ENCODE assay signal across 17 cellular contexts in genomic region chr9:133948138-133948537, GRCh38. TPM values are rescaled to one million over a fixed set of nuclear protein-coding genes. Genes with fewer than 3 reads are reported as not detected.
A peak's percentile ranks its signal among the peaks of the same experiment; 100 is the strongest.
DNase-seq lines count a peak whose midpoint lies in the region; ATAC-seq and TF ChIP-seq lines count a peak whose summit lies in the region.
"Had no signal": no experiment of that assay in that cellular context is flagged by ENCODE, and none has a peak within 500 bp of the region (broad histone marks: within the 10 kb centered on the region; RNA-seq: fewer than 3 reads in every experiment).

No MANE protein-coding gene starts in this region.

- no peak for TF ChIP-seq CTCF in mesothelial cell of epicardium (IDR thresholded peaks at IDR 0.05; ENCODE audit: unreplicated experiment)

- H3K9me3 Mint-ChIP-seq in mesothelial cell of epicardium, result no peaks in the 10 kb centered on the region
- H3K9me3 Mint-ChIP-seq in stimulated activated memory B cell treated with anti-CD40 and anti-IgM and Interleukin-4, amounts not matched to agents 10 μg/mL and 1 μg/mL and 100 μg/mL, for 72 hours, result no peaks in the 10 kb centered on the region
- H3K9me3 Mint-ChIP-seq: activated CD4-positive, alpha-beta T cell treated with anti-CD3 and anti-CD28 coated beads, Interleukin-2, amount 10 ng/mL, durations not matched to agents 7 days and 5 days; memory B cell had no signal

- no peaks in the 10 kb centered on the region for H3K36me3 Mint-ChIP-seq in mesothelial cell of epicardium
- H3K36me3 Mint-ChIP-seq in stimulated activated memory B cell treated with anti-CD40 and anti-IgM and Interleukin-4, amounts not matched to agents 10 μg/mL and 1 μg/mL and 100 μg/mL, for 72 hours, result peaks cover 16% of the 10 kb centered on the region

- H3K4me1 Mint-ChIP-seq in mesothelial cell of epicardium, result peaks cover 19% of the 10 kb centered on the region
- H3K4me1 Mint-ChIP-seq in stimulated activated memory B cell treated with anti-CD40 and anti-IgM and Interleukin-4, amounts not matched to agents 10 μg/mL and 1 μg/mL and 100 μg/mL, for 72 hours, result peaks cover 92% of the 10 kb centered on the region
- H3K4me1 Mint-ChIP-seq: activated CD4-positive, alpha-beta T cell treated with anti-CD3 and anti-CD28 coated beads, Interleukin-2, amount 10 ng/mL, durations not matched to agents 7 days and 5 days had no signal

- H3K4me3 Mint-ChIP-seq in mesothelial cell of epicardium, result no peak overlapping the region
- H3K4me3 Mint-ChIP-seq in stimulated activated memory B cell treated with anti-CD40 and anti-IgM and Interleukin-4, amounts not matched to agents 10 μg/mL and 1 μg/mL and 100 μg/mL, for 72 hours, result no peak overlapping the region
- H3K4me3 Mint-ChIP-seq: activated CD4-positive, alpha-beta T cell treated with anti-CD3 and anti-CD28 coated beads, Interleukin-2, amount 10 ng/mL, durations not matched to agents 7 days and 5 days; memory B cell had no signal

- no peaks in the 10 kb centered on the region for H3K27me3 Mint-ChIP-seq in mesothelial cell of epicardium (ENCODE audit: low read depth)
- H3K27me3 Mint-ChIP-seq in stimulated activated memory B cell treated with anti-CD40 and anti-IgM and Interleukin-4, amounts not matched to agents 10 μg/mL and 1 μg/mL and 100 μg/mL, for 72 hours, result no peaks in the 10 kb centered on the region
- H3K27me3 Mint-ChIP-seq: activated CD4-positive, alpha-beta T cell treated with anti-CD3 and anti-CD28 coated beads, Interleukin-2, amount 10 ng/mL, durations not matched to agents 7 days and 5 days; memory B cell had no signal

- no peak for ATAC-seq in stimulated activated memory B cell treated with anti-CD40 and anti-IgM and Interleukin-4, amounts not matched to agents 10 μg/mL and 1 μg/mL and 100 μg/mL, for 72 hours
- ATAC-seq in GM21526 (IDR thresholded peaks at IDR 0.05; ENCODE audit: low FRiP score, unreplicated experiment), result no peak

- DNase-seq in RPMI7951 (ENCODE audit: low read depth) (peak; percentile 93), dermis blood vessel endothelial cell (peak; percentile 97), mesothelial cell of epicardium (ENCODE audit: low spot score in 2 of 2, unreplicated experiment in 2 of 2) (peak in 1 of 2 experiments; percentile 15), NCI-H1694 treated with DMSO at 0.1 percent for 48 hours (lab: John Stamatoyannopoulos, UW) (no peak), NCI-H524 treated with DMSO at 0.1 percent for 48 hours (lab: John Stamatoyannopoulos, UW) (no peak)
- DNase-seq: activated CD4-positive, alpha-beta T cell treated with anti-CD3 and anti-CD28 coated beads, Interleukin-2, amount 10 ng/mL, durations not matched to agents 7 days and 5 days; activated CD8-positive, alpha-beta memory T cell treated with anti-CD3 and anti-CD28 coated beads, Interleukin-2, amount 50 U/mL, for 48 hours; activated naive CD4-positive, alpha-beta T cell; erythroblast; GDM1; NCI-H1930; OCI-M1; SK-N-SH; stimulated activated CD4-positive, alpha-beta T cell treated with anti-CD3 and anti-CD28 coated beads, Interleukin-2, amount 100 ng/mL, for 48 hours had no signal

- peak overlapping the region; percentile 68 for H3K27ac Mint-ChIP-seq in mesothelial cell of epicardium
- peak overlapping the region; percentile 87 for H3K27ac Mint-ChIP-seq in stimulated activated memory B cell treated with anti-CD40 and anti-IgM and Interleukin-4, amounts not matched to agents 10 μg/mL and 1 μg/mL and 100 μg/mL, for 72 hours
- H3K27ac Mint-ChIP-seq: activated CD4-positive, alpha-beta T cell treated with anti-CD3 and anti-CD28 coated beads, Interleukin-2, amount 10 ng/mL, durations not matched to agents 7 days and 5 days; memory B cell had no signal

RNA-seq across cellular contexts. Expression of gene VAV2, which starts 44.0 kb away (rescaled TPM):
- total RNA-seq in RPMI7951 (2014; rRNA removed; shearing (Covaris generic)), result 10.3 and 16.2 TPM in 2 replicates
- 19.6 and 22.7 TPM in 2 replicates for total RNA-seq in dermis blood vessel endothelial cell
- total RNA-seq in mesothelial cell of epicardium, result 57.5 to 62.1 TPM (median 61.9 TPM) in 3 replicates

Comparison
In these comparisons a context has a peak if more than half of its experiments do, and no peak if none do; other contexts are left out.
1. DNase-seq: peak in RPMI7951 (single experiment) and dermis blood vessel endothelial cell (single experiment); none in NCI-H1694 treated with DMSO at 0.1 percent for 48 hours (single experiment) and NCI-H524 treated with DMSO at 0.1 percent for 48 hours (single experiment).